ENCODE assay signal across 1 cellular context in the genomic region with DNA sequence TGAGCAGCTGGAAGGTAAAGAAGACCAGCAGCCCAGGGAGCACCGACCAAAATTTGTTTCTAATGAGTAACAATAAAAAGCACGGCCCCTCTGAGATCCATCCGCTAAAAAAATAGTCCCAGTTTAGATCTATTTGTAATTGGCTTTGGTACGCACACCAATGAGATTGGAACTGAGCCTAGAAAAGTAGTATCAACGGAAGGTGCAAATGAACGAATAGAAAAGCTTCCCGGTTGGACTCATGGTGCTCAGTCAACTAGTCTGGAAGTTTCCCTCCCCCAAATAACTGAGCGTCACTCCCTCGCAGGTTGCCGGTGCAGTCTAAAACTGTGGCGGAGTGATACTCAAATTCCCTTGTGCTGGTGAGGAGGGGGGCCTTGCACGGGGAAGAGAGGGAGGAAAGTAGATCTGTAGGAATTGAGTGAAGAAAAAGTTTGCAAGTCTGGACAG.
TF ChIP-seq lines count a peak whose summit lies in the region.

Gene COL4A5, plus strand, starts transcription at position 405 of the 450 bp plus-strand sequence. CDS start 288 bp downstream, outside the sequence.

TF ChIP-seq in K562, 482 proteins besides CTCF, POLR2A, EP300 and RAD21 (continued from another document):
- TF ChIP-seq GMEB1 (CRISPR knock-in tag; IDR thresholded peaks at IDR 0.05): no peak
- TF ChIP-seq, protein P1, sequence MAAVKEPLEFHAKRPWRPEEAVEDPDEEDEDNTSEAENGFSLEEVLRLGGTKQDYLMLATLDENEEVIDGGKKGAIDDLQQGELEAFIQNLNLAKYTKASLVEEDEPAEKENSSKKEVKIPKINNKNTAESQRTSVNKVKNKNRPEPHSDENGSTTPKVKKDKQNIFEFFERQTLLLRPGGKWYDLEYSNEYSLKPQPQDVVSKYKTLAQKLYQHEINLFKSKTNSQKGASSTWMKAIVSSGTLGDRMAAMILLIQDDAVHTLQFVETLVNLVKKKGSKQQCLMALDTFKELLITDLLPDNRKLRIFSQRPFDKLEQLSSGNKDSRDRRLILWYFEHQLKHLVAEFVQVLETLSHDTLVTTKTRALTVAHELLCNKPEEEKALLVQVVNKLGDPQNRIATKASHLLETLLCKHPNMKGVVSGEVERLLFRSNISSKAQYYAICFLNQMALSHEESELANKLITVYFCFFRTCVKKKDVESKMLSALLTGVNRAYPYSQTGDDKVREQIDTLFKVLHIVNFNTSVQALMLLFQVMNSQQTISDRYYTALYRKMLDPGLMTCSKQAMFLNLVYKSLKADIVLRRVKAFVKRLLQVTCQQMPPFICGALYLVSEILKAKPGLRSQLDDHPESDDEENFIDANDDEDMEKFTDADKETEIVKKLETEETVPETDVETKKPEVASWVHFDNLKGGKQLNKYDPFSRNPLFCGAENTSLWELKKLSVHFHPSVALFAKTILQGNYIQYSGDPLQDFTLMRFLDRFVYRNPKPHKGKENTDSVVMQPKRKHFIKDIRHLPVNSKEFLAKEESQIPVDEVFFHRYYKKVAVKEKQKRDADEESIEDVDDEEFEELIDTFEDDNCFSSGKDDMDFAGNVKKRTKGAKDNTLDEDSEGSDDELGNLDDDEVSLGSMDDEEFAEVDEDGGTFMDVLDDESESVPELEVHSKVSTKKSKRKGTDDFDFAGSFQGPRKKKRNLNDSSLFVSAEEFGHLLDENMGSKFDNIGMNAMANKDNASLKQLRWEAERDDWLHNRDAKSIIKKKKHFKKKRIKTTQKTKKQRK (IDR thresholded peaks at IDR 0.05; ENCODE audit: borderline replicate concordance, low read depth, low read length): no peak
- TF ChIP-seq, protein P2, sequence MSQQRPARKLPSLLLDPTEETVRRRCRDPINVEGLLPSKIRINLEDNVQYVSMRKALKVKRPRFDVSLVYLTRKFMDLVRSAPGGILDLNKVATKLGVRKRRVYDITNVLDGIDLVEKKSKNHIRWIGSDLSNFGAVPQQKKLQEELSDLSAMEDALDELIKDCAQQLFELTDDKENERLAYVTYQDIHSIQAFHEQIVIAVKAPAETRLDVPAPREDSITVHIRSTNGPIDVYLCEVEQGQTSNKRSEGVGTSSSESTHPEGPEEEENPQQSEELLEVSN (IDR thresholded peaks at IDR 0.05; ENCODE audit: borderline replicate concordance in 1 of 2, extremely low read depth in 1 of 2, insufficient read depth in 1 of 2, insufficient read length in 1 of 2, low read depth in 1 of 2, low read length in 1 of 2, poor library complexity in 1 of 2, severe bottlenecking in 1 of 2): no peak
- TF ChIP-seq ZFP36 (IDR thresholded peaks at IDR 0.05; ENCODE audit: low read depth, low read length, partially characterized antibody): no peak
- TF ChIP-seq, protein P3, sequence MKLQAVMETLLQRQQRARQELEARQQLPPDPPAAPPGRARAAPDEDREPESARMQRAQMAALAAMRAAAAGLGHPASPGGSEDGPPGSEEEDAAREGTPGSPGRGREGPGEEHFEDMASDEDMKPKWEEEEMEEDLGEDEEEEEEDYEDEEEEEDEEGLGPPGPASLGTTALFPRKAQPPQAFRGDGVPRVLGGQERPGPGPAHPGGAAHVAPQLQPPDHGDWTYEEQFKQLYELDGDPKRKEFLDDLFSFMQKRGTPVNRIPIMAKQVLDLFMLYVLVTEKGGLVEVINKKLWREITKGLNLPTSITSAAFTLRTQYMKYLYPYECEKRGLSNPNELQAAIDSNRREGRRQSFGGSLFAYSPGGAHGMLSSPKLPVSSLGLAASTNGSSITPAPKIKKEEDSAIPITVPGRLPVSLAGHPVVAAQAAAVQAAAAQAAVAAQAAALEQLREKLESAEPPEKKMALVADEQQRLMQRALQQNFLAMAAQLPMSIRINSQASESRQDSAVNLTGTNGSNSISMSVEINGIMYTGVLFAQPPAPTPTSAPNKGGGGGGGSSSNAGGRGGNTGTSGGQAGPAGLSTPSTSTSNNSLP (IDR thresholded peaks at IDR 0.05; ENCODE audit: borderline replicate concordance, low read depth, low read length): 0 out of 2 replicates have a peak, but pooled peaks have one; percentile 18
